16 cellular contexts compared by ENCODE assay signal in the genomic region with DNA sequence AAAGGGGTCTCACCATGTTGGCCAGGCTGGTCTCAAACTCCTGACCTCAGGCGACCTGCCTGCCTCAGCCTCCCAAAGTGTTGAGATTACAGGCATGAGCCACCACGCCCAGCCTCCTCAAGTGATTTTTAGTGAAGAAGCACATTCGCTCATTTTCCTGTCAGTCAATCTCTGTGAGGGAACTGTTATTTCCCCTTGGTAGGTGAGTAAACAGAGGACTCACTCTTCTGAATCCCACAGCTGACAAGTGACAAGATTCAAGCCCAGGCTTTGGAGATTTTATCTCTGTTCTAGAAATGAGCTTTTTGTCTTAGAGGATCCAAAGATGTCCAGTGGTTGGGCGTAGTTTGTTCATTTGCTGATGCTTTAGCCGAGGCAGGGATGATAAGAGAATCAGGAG. TPM values are rescaled to one million over a fixed set of nuclear protein-coding genes. Genes with fewer than 3 reads are reported as not detected.
DNase-seq lines count a peak whose midpoint lies in the region; ATAC-seq, FAIRE-seq and TF ChIP-seq lines count a peak whose summit lies in the region.
"Had no signal": no experiment of that assay in that cellular context is flagged by ENCODE, and none has a peak within 500 bp of the region (broad histone marks: within the 10 kb centered on the region; RNA-seq: fewer than 3 reads in every experiment).

No MANE protein-coding gene starts in this region.

- no peak overlapping the region for H3K4me3 ChIP-seq in GM12878
- no peak overlapping the region for H3K4me3 ChIP-seq in neutrophil (ENCODE audit: low read depth in 1 of 2, low read length in 1 of 2)

- WGBS in GM12878 (ENCODE audit: insufficient coverage, insufficient replicate concordance, low lambda C conversion rate, missing lambda C conversion rate): 49% methylated on average over 5 of the region's 5 CpGs

- no TSS peak for BruUV-seq in GM12878 (replicated peaks; lab: Mats Ljungman, UMichigan)

- TF ChIP-seq CTCF in GM12878 (IDR thresholded peaks at IDR 0.05 in 2 of 3, conservative IDR thresholded peaks at IDR 0.05 in 1 of 3; ENCODE audit: control insufficient read depth in 2 of 3, extremely low read depth in 1 of 3, insufficient read depth in 1 of 3, low read depth in 3 of 3, low read length in 3 of 3) (no peak), neutrophil (IDR thresholded peaks at IDR 0.05) (no peak)

- no peak for TF ChIP-seq RAD21 in GM12878 (IDR thresholded peaks at IDR 0.05; ENCODE audit: insufficient read depth, low read depth, low read length)

- RAD21 ChIA-PET in GM12878 (lab: Charles Lee; ENCODE audit: unreplicated experiment): interaction anchor here (1.6 kb wide), 1 partner anchor 38 kb away, joined by 3 read pairs; no protein-coding TSS in a partner anchor

- no peaks in the 10 kb centered on the region for H3K79me2 ChIP-seq in GM12878 (ENCODE audit: control insufficient read depth, insufficient read depth, low read length)

- H3K4me2 ChIP-seq in GM12878 (ENCODE audit: control insufficient read depth, insufficient read depth): no peak overlapping the region

- no peak for TF ChIP-seq POLR2A in GM12878 (IDR thresholded peaks at IDR 0.05; ENCODE audit: low read depth, low read length)

- H3K27ac ChIP-seq in GM12878 (ENCODE audit: control insufficient read depth, insufficient read depth) (no peak overlapping the region), neutrophil (peak overlapping the region; percentile 56)

- H3K27me3 ChIP-seq in GM12878 (replicated peaks in 1 of 2; ENCODE audit: control insufficient read depth in 2 of 2, insufficient read depth in 2 of 2, low read length in 1 of 2) (no peaks in the 10 kb centered on the region), neutrophil (no peaks in the 10 kb centered on the region)

- no peak overlapping the region for H2AFZ ChIP-seq in GM12878 (ENCODE audit: control insufficient read depth, low read depth, low read length)

- no peaks in the 10 kb centered on the region for H3K4me1 ChIP-seq in GM12878 (ENCODE audit: control insufficient read depth, insufficient read depth, low read length)
- H3K4me1 ChIP-seq in neutrophil (ENCODE audit: control insufficient read depth in 1 of 2, insufficient read depth in 1 of 2, low read depth in 1 of 2, low read length in 1 of 2): peaks cover 32 to 48% of the 10 kb centered on the region in 2 experiments

- SMC1A ChIA-PET in GM12878 (lab: Charles Lee; ENCODE audit: uncharacterized antibody, unreplicated experiment): interaction anchor here (0.6 to 1.8 kb wide), 2 partner anchors 47 to 72 kb away, joined by 3 to 6 read pairs; no protein-coding TSS in a partner anchor

- TF ChIP-seq EP300 in GM12878 (IDR thresholded peaks at IDR 0.05; ENCODE audit: borderline replicate concordance in 1 of 2, control insufficient read depth in 1 of 2, low read depth in 2 of 2, low read length in 2 of 2): no peak

- H3K9me3 ChIP-seq in GM12878 (replicated peaks; ENCODE audit: control insufficient read depth, insufficient read depth, low read length) (no peaks in the 10 kb centered on the region), neutrophil (no peaks in the 10 kb centered on the region)

- no peak overlapping the region for H3K9ac ChIP-seq in GM12878 (ENCODE audit: control insufficient read depth, insufficient read depth, low read length)

- ATAC-seq in HG02981 (IDR thresholded peaks at IDR 0.05; ENCODE audit: unreplicated experiment) (peak; percentile 27), GM12878 (no peak), GM21529 (IDR thresholded peaks at IDR 0.05; ENCODE audit: unreplicated experiment) (no peak)

- H4K20me1 ChIP-seq in GM12878 (ENCODE audit: control insufficient read depth, insufficient read depth): no peaks in the 10 kb centered on the region

- POLR2A ChIA-PET in GM12878 (lab: Charles Lee): no interaction called here

- no peak for FAIRE-seq in GM12878 (lab: Jason Lieb, UNC)

- in situ Hi-C loops in GM12878 (cut with MboI): no loop called here

- DNase-seq in NCI-H146 (lab: John Stamatoyannopoulos, UW): peak; percentile 2
- no peak for DNase-seq in NCI-H146 treated with DMSO at 0.1 percent for 48 hours (lab: John Stamatoyannopoulos, UW; ENCODE audit: unreplicated experiment)
- DNase-seq in GM12878 (ENCODE audit: low read depth, low spot score): no peak
- no peak for DNase-seq in activated T-cell treated with anti-CD3 and anti-CD28 coated beads, Interleukin-2, amount 50 U/mL, for 1 hour
- DNase-seq in head of caudate nucleus: no peak
- DNase-seq: activated CD4-positive, alpha-beta memory T cell treated with anti-CD3 and anti-CD28 coated beads, Interleukin-2, amount 10 ng/mL, durations not matched to agents 7 days and 5 days; midbrain; NCI-H1105 treated with DMSO at 0.1 percent for 48 hours; NCI-H524 treated with DMSO at 0.1 percent for 48 hours; stimulated activated CD4-positive, alpha-beta T cell treated with anti-CD3 and anti-CD28 coated beads, Interleukin-12 subunit alpha, Interleukin-12 subunit beta, amount 100 ng/mL, for 4 hours; T1000 had no signal

- H3K36me3 ChIP-seq in GM12878 (ENCODE audit: control insufficient read depth in 2 of 2, insufficient read depth in 2 of 2, low read length in 1 of 2): no peaks in the 10 kb centered on the region
- H3K36me3 ChIP-seq in neutrophil: no peaks in the 10 kb centered on the region

- intact Hi-C loops in GM12878 (cut with micrococcal nuclease; ENCODE audit: unreplicated experiment) (no loop called here), head of caudate nucleus (cut with DNase I) (no loop called here)

- CTCF ChIA-PET in GM12878 (lab: Yijun Ruan, JAX): no interaction called here

TF ChIP-seq in GM12878, 131 proteins besides CTCF, POLR2A, EP300 and RAD21:
- TF ChIP-seq IKZF1 (conservative IDR thresholded peaks at IDR 0.05): no peak
- TF ChIP-seq, protein P1, sequence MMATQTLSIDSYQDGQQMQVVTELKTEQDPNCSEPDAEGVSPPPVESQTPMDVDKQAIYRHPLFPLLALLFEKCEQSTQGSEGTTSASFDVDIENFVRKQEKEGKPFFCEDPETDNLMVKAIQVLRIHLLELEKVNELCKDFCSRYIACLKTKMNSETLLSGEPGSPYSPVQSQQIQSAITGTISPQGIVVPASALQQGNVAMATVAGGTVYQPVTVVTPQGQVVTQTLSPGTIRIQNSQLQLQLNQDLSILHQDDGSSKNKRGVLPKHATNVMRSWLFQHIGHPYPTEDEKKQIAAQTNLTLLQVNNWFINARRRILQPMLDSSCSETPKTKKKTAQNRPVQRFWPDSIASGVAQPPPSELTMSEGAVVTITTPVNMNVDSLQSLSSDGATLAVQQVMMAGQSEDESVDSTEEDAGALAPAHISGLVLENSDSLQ (IDR thresholded peaks at IDR 0.05): peak; percentile 78
- TF ChIP-seq, protein P2, sequence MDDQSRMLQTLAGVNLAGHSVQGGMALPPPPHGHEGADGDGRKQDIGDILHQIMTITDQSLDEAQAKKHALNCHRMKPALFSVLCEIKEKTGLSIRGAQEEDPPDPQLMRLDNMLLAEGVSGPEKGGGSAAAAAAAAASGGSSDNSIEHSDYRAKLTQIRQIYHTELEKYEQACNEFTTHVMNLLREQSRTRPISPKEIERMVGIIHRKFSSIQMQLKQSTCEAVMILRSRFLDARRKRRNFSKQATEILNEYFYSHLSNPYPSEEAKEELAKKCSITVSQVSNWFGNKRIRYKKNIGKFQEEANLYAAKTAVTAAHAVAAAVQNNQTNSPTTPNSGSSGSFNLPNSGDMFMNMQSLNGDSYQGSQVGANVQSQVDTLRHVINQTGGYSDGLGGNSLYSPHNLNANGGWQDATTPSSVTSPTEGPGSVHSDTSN (IDR thresholded peaks at IDR 0.05; ENCODE audit: insufficient replicate concordance, low read depth, low read length): peak; percentile 34
- no peak for TF ChIP-seq FOXM1 (IDR thresholded peaks at IDR 0.05; ENCODE audit: low read depth, low read length)
- TF ChIP-seq, protein P3, sequence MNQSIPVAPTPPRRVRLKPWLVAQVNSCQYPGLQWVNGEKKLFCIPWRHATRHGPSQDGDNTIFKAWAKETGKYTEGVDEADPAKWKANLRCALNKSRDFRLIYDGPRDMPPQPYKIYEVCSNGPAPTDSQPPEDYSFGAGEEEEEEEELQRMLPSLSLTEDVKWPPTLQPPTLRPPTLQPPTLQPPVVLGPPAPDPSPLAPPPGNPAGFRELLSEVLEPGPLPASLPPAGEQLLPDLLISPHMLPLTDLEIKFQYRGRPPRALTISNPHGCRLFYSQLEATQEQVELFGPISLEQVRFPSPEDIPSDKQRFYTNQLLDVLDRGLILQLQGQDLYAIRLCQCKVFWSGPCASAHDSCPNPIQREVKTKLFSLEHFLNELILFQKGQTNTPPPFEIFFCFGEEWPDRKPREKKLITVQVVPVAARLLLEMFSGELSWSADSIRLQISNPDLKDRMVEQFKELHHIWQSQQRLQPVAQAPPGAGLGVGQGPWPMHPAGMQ (IDR thresholded peaks at IDR 0.05; ENCODE audit: borderline replicate concordance): no peak
- TF ChIP-seq STAT3 (IDR thresholded peaks at IDR 0.05; ENCODE audit: low read depth, low read length): no peak

RNA-seq across cellular contexts. Expression of a gene that starts 43.9 kb away (rescaled TPM):
- 1.8 and 3.0 TPM in 2 replicates for total RNA-seq in GM12878 (2013; cell fraction: nucleolus; rRNA removed)
- 4.1 and 4.3 TPM in 2 replicates for total RNA-seq in GM12878 (2014; rRNA removed)
- total RNA-seq in GM12878 (2014; rRNA removed; fragmentation: Illumina TruSeq; extraction: Trizol): 2.7 and 3.2 TPM in 2 replicates
- 5.1 and 6.7 TPM in 2 replicates for total RNA-seq in GM12878 (2021)
- polyA plus RNA-seq in GM12878 (2011; ENCODE audit: low read depth): 0.93 TPM
- 0.32 and 0.65 TPM in 2 replicates for polyA plus RNA-seq in GM12878 (2011; rRNA removed)
- polyA plus RNA-seq in GM12878 (2011; cell fraction: cytosol; rRNA removed): 0.18 and 0.57 TPM in 2 replicates
- polyA plus RNA-seq in GM12878 (2011; cell fraction: nucleus; rRNA removed): 1.6 and 3.2 TPM in 2 replicates
- polyA plus RNA-seq in GM12878 (2012): 1.4 and 1.7 TPM in 2 replicates
- 3.0 and 4.4 TPM in 2 replicates for polyA plus RNA-seq in GM12878 (2014; fragmentation: Illumina TruSeq; extraction: Trizol)
- polyA plus RNA-seq in GM12878 (2014; fragmentation: Nextera tagmentation; extraction: Ambion mirVana): 1 to 10 TPM in 1 of 2 experiments, under 1 TPM in 1; 0.56 to 2.0 TPM
- polyA plus RNA-seq in GM12878 (2014; rRNA removed): 6.7 and 7.1 TPM in 2 replicates
- polyA plus RNA-seq in GM12878 (2016; fragmentation: Nextera tagmentation; extraction: Ambion mirVana): 1 to 10 TPM; 7.5 to 9.4 TPM
- 0.05 TPM in 1 of 2 replicates, not detected in the other for polyA minus RNA-seq in GM12878 (2011; rRNA and poly(A)+ RNA removed)
- polyA minus RNA-seq in GM12878 (2011; cell fraction: cytosol; rRNA and poly(A)+ RNA removed): 0.42 TPM in 1 of 2 replicates, not detected in the other
- polyA minus RNA-seq in GM12878 (2011; cell fraction: nucleus; rRNA and poly(A)+ RNA removed): 0.24 and 0.77 TPM in 2 replicates
- total RNA-seq: A172; activated CD4-positive, alpha-beta memory T cell treated with anti-CD3 and anti-CD28 coated beads, Interleukin-2, amount 10 ng/mL, durations not matched to agents 7 days and 5 days; osteocyte had no signal
